8 cellular contexts compared by ENCODE assay signal in the genomic region with DNA sequence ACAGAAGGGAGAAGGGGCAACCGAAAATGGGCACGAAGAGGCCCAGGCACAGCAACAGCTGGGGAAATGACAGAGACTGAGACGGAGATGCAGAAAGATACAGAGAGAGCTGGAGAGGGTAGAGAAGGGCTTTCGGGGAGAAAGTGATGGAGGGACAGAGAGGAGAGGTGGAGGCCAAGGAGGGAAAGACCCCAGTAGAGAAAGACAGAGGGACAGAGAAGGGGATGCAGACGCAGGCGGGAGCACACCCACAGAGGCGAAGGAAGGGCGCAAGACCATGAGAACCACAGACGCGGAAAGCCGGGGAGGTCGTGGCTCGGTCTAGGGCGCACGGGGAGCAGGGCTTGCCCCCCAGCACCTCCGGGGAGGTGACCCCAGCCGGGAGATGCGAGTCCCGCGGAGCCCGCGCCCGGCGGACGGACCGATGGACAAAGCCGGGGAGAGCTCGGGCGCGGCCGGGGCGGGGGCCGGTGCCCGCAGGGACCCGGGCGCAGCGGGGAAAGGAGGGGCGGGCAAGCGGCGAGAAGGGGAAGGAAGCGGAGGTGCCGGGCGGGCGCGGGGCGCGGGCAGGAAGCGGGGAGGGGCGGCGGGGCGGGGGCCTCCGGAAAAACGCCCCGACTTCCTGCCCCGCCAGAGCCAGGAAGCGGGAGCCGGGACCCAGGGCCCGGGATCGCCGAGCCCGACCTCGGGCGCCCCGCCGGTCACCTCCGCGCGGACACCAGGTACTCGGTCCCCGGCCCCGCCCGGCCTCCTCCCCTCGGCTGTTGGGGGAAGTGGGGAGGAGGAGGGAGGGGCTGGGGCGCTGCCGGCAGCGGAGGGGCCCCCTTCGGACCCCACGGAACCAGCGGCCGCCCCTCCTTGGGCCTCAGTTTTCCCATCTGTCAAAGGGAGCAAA. TPM values are rescaled to one million over a fixed set of nuclear protein-coding genes. Genes with fewer than 3 reads are reported as not detected.
DNase-seq lines count a peak whose midpoint lies in the region; ATAC-seq lines count a peak whose summit lies in the region.

A gene with protein sequence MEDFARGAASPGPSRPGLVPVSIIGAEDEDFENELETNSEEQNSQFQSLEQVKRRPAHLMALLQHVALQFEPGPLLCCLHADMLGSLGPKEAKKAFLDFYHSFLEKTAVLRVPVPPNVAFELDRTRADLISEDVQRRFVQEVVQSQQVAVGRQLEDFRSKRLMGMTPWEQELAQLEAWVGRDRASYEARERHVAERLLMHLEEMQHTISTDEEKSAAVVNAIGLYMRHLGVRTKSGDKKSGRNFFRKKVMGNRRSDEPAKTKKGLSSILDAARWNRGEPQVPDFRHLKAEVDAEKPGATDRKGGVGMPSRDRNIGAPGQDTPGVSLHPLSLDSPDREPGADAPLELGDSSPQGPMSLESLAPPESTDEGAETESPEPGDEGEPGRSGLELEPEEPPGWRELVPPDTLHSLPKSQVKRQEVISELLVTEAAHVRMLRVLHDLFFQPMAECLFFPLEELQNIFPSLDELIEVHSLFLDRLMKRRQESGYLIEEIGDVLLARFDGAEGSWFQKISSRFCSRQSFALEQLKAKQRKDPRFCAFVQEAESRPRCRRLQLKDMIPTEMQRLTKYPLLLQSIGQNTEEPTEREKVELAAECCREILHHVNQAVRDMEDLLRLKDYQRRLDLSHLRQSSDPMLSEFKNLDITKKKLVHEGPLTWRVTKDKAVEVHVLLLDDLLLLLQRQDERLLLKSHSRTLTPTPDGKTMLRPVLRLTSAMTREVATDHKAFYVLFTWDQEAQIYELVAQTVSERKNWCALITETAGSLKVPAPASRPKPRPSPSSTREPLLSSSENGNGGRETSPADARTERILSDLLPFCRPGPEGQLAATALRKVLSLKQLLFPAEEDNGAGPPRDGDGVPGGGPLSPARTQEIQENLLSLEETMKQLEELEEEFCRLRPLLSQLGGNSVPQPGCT (plus strand): TSS at position 617 of the 895 bp plus-strand sequence. CDS start 4,899 bp downstream, outside the sequence.

- peak within 1 kb of the TSS; percentile 6 to 78 for H3K14ac ChIP-seq in mesenchymal stem cell (ENCODE audit: low read length in 2 of 2)

- CTCF ChIA-PET in activated CD4-positive, alpha-beta T cell treated with anti-CD3 and anti-CD28 coated beads for 36 hours (lab: Charles Lee) = interaction anchor here (0.6 to 8.2 kb wide), 3 partner anchors 11 to 387 kb away, joined by 3 to 62 read pairs (median 3); no protein-coding TSS in a partner anchor

- peak within 1 kb of the TSS; percentile 87 for H3K4me3 Mint-ChIP-seq in activated CD4-positive, alpha-beta T cell treated with anti-CD3 and anti-CD28 coated beads for 36 hours

- WGBS in ectodermal cell, 2 experiments = 2 to 3% methylated on average over 80 of the region's 80 CpGs
- 5% methylated on average over 41 of the region's 80 CpGs for WGBS in mesenchymal stem cell

- peak within 1 kb of the TSS in 1 of 2 experiments; percentile 2 for H3K23ac ChIP-seq in mesenchymal stem cell (ENCODE audit: low read length in 2 of 2)

- H3K4me2 ChIP-seq in mesenchymal stem cell (ENCODE audit: low read length, poor library complexity, severe bottlenecking) = peak within 1 kb of the TSS; percentile 72

- peak within 1 kb of the TSS; percentile 91 to 93 for H3K4ac ChIP-seq in mesenchymal stem cell (ENCODE audit: low read depth in 1 of 2, low read length in 2 of 2)

- peak within 1 kb of the TSS; percentile 97 for H4K8ac ChIP-seq in mesenchymal stem cell (ENCODE audit: low read length)

- peak within 1 kb of the TSS; percentile 85 for H2BK120ac ChIP-seq in mesenchymal stem cell (ENCODE audit: low read depth, low read length)

- peak within 1 kb of the TSS; percentile 96 for H3K27ac Mint-ChIP-seq in activated CD4-positive, alpha-beta T cell treated with anti-CD3 and anti-CD28 coated beads for 36 hours

- DNase-seq in GDM1 (lab: John Stamatoyannopoulos, UW) (peak; percentile 53), LHCN-M2 (ENCODE audit: low read depth) (no peak), mesenchymal stem cell (peak; percentile 12)
- DNase-seq in activated CD4-positive, alpha-beta T cell treated with anti-CD3 and anti-CD28 coated beads for 36 hours = peak; percentile 73

- H3K9me3 ChIP-seq in ectodermal cell (ENCODE audit: control insufficient read depth, low read length) (no peaks in the 10 kb centered on the region), mesenchymal stem cell (ENCODE audit: control insufficient read depth, low read length) (no peaks in the 10 kb centered on the region), stomach smooth muscle (ENCODE audit: control insufficient read depth in 2 of 2, low read length in 2 of 2) (no peaks in the 10 kb centered on the region)

- H2BK12ac ChIP-seq in mesenchymal stem cell (ENCODE audit: low read length in 2 of 2) = peak within 1 kb of the TSS in 1 of 2 experiments; percentile 21

- H3K4me1 Mint-ChIP-seq in activated CD4-positive, alpha-beta T cell treated with anti-CD3 and anti-CD28 coated beads for 36 hours = peaks cover 52% of the 10 kb centered on the region

- H4K91ac ChIP-seq in mesenchymal stem cell (ENCODE audit: low read length) = peak within 1 kb of the TSS; percentile 94

- H3K18ac ChIP-seq in mesenchymal stem cell (ENCODE audit: low read depth in 1 of 2, low read length in 2 of 2) = peak within 1 kb of the TSS; percentile 89 to 90

- POLR2A ChIA-PET in activated CD4-positive, alpha-beta T cell treated with anti-CD3 and anti-CD28 coated beads for 36 hours (lab: Charles Lee) = no interaction called here

- H2AK5ac ChIP-seq in mesenchymal stem cell (ENCODE audit: low read length, severe bottlenecking) = peak within 1 kb of the TSS; percentile 43

- peak within 1 kb of the TSS; percentile 92 for H2BK15ac ChIP-seq in mesenchymal stem cell (ENCODE audit: low read depth, poor library complexity, severe bottlenecking)

- H3K27me3 Mint-ChIP-seq in activated CD4-positive, alpha-beta T cell treated with anti-CD3 and anti-CD28 coated beads for 36 hours = no peaks in the 10 kb centered on the region

- no peak for ATAC-seq in activated CD4-positive, alpha-beta T cell treated with anti-CD3 and anti-CD28 coated beads for 36 hours
- ATAC-seq in HG03469 (IDR thresholded peaks at IDR 0.05; ENCODE audit: unreplicated experiment) (no peak), GM19397 (IDR thresholded peaks at IDR 0.05; ENCODE audit: unreplicated experiment) (no peak)

- H3K27ac ChIP-seq in ectodermal cell (ENCODE audit: insufficient read depth, low read depth, low read length, poor library complexity, severe bottlenecking) (no peak within 1 kb of the TSS), mesenchymal stem cell (ENCODE audit: low read length, poor library complexity, severe bottlenecking) (peak within 1 kb of the TSS; percentile 26), stomach smooth muscle (ENCODE audit: low read length) (peak within 1 kb of the TSS; percentile 55)

- intact Hi-C loops in activated CD4-positive, alpha-beta T cell treated with anti-CD3 and anti-CD28 coated beads for 36 hours (cut with DNase I, micrococcal nuclease) = loop anchor here in 1 of 2 experiments (5.0 to 10.0 kb wide), 3 partner anchors 332 to 531 kb away; a partner anchor contains a TSS

- H2BK5ac ChIP-seq in mesenchymal stem cell (ENCODE audit: low read depth, low read length, poor library complexity, severe bottlenecking) = peak within 1 kb of the TSS; percentile 35

- H3K79me1 ChIP-seq in mesenchymal stem cell (replicated peaks; ENCODE audit: low read length, poor library complexity, severe bottlenecking) = peaks cover 15% of the 10 kb centered on the region

- H3K9ac ChIP-seq in mesenchymal stem cell (ENCODE audit: low read length) (peak within 1 kb of the TSS; percentile 97), stomach smooth muscle (ENCODE audit: low read length in 2 of 2) (peak within 1 kb of the TSS; percentile 78 to 86)

- H3K36me3 ChIP-seq in ectodermal cell (ENCODE audit: control insufficient read depth, insufficient read depth, low read length) (no peaks in the 10 kb centered on the region), mesenchymal stem cell (ENCODE audit: control insufficient read depth in 1 of 2, insufficient read depth in 2 of 2, low read depth in 1 of 2, low read length in 2 of 2) (peaks cover 0 to 6% of the 10 kb centered on the region in 2 experiments), stomach smooth muscle (ENCODE audit: control insufficient read depth in 2 of 2, insufficient read depth in 2 of 2, low read length in 2 of 2) (no peaks in the 10 kb centered on the region)

- no peaks in the 10 kb centered on the region for H3K9me3 Mint-ChIP-seq in activated CD4-positive, alpha-beta T cell treated with anti-CD3 and anti-CD28 coated beads for 36 hours (ENCODE audit: low read depth)

- H3K27me3 ChIP-seq in ectodermal cell (ENCODE audit: control insufficient read depth, insufficient read depth, low read length, poor library complexity, severe bottlenecking) (peaks cover 33% of the 10 kb centered on the region), mesenchymal stem cell (ENCODE audit: control insufficient read depth in 1 of 2, insufficient read depth in 1 of 2, low read length in 2 of 2) (peaks cover 8 to 19% of the 10 kb centered on the region in 2 experiments), stomach smooth muscle (ENCODE audit: control insufficient read depth in 1 of 2, insufficient read depth in 2 of 2, low read length in 2 of 2) (no peaks in the 10 kb centered on the region)

- peak within 1 kb of the TSS; percentile 59 for H2AFZ ChIP-seq in mesenchymal stem cell (ENCODE audit: low read depth, low read length)

- H3K4me3 ChIP-seq in ectodermal cell (ENCODE audit: insufficient read depth, low read depth, low read length) (peak within 1 kb of the TSS; percentile 60), mesenchymal stem cell (ENCODE audit: insufficient read depth in 1 of 2, low read depth in 1 of 2, low read length in 2 of 2) (peak within 1 kb of the TSS; percentile 87 to 99), stomach smooth muscle (ENCODE audit: low read length in 2 of 2) (peak within 1 kb of the TSS; percentile 93 to 98)

- H3K4me1 ChIP-seq in ectodermal cell (ENCODE audit: control insufficient read depth, insufficient read depth, low read length) (peaks cover 10% of the 10 kb centered on the region), mesenchymal stem cell (ENCODE audit: control insufficient read depth, insufficient read depth, low read depth, low read length) (peaks cover 19% of the 10 kb centered on the region), stomach smooth muscle (ENCODE audit: control insufficient read depth, insufficient read depth, low read length) (peaks cover 22% of the 10 kb centered on the region)

- peaks cover 22% of the 10 kb centered on the region for H3K36me3 Mint-ChIP-seq in activated CD4-positive, alpha-beta T cell treated with anti-CD3 and anti-CD28 coated beads for 36 hours (ENCODE audit: low read depth)

RNA-seq across cellular contexts. Expression of the gene that starts here (rescaled TPM):
- total RNA-seq in LHCN-M2 (2014; rRNA removed) = 58.2 and 68.2 TPM in 2 replicates
- 42.9 TPM for polyA plus RNA-seq in LHCN-M2 (2012)
- 100 to 1,000 TPM; 231 to 276 TPM for total RNA-seq in activated CD4-positive, alpha-beta T cell treated with anti-CD3 and anti-CD28 coated beads for 36 hours
- polyA plus RNA-seq in ectodermal cell (2013, experiment 1 of 4) = 53.0 TPM
- 40.3 TPM for polyA plus RNA-seq in ectodermal cell (2013, experiment 2 of 4)
- 31.7 TPM for polyA plus RNA-seq in ectodermal cell (2013, experiment 3 of 4)
- polyA plus RNA-seq in ectodermal cell (2013, experiment 4 of 4) = 38.1 TPM
- 69.1 TPM for polyA plus RNA-seq in mesenchymal stem cell (2013, experiment 1 of 2)
- 65.8 TPM for polyA plus RNA-seq in mesenchymal stem cell (2013, experiment 2 of 2)
